ENCODE assay signal across 18 cellular contexts in the genomic region with DNA sequence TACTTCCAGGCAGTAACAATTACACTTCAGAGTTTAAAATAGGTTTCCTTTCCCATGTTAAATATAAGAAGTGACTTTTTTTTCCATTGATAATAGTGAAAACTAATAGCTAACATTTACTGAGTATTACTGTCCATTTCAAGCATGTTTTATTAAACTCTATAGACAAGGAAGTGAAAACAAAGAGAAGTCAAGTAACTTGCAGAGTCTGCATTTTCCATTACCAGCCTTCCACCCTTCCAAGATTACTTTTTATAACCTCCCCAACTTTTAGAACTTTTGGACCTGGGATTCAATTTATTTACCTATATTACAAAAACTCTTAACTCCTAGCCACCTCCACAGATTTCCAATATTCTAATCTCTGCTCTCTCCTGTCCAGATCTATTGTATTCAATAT.
DNase-seq lines count a peak whose midpoint lies in the region; ATAC-seq, FAIRE-seq and TF ChIP-seq lines count a peak whose summit lies in the region.
"Had no signal": no experiment of that assay in that cellular context is flagged by ENCODE, and none has a peak within 500 bp of the region (broad histone marks: within the 10 kb centered on the region; RNA-seq: fewer than 3 reads in every experiment).

No MANE protein-coding gene starts in this region.

- H3K4me3 ChIP-seq in cardiac muscle cell (no peak overlapping the region), endothelial cell of umbilical vein (replicated peaks in 1 of 3; ENCODE audit: insufficient read depth in 1 of 3, low read depth in 1 of 3, low read length in 3 of 3) (no peak overlapping the region)
- H3K4me3 ChIP-seq: GM12878 had no signal

- FAIRE-seq in endothelial cell of umbilical vein (lab: Jason Lieb, UNC), result peak; percentile 21
- FAIRE-seq: GM12878, GM19239 had no signal

- no peak overlapping the region for H3K9ac ChIP-seq in endothelial cell of umbilical vein (replicated peaks; ENCODE audit: extremely low read depth, insufficient read depth, low read length)

- no peak for TF ChIP-seq POLR2A in endothelial cell of umbilical vein (IDR thresholded peaks at IDR 0.05; ENCODE audit: low read depth, low read length)

- no peak for DNase-seq in cardiac muscle cell (ENCODE audit: low read depth in 1 of 2, low spot score in 1 of 2)
- no peak for DNase-seq in cardiac septum (ENCODE audit: low spot score)
- no peak for DNase-seq in central memory CD8-positive, alpha-beta T cell (ENCODE audit: low spot score in 2 of 2)
- no peak for DNase-seq in endothelial cell of umbilical vein (ENCODE audit: low read depth, low spot score)
- no peak for DNase-seq in NCI-H1048 (lab: John Stamatoyannopoulos, UW)
- DNase-seq: C1 segment of cervical spinal cord; CD4-positive, alpha-beta memory T cell; COR-L47; DMS153; DMS79; EL; GDM1; GOT3; HCEC 1CT had no signal

- H4K20me1 ChIP-seq in endothelial cell of umbilical vein (replicated peaks; ENCODE audit: control insufficient read depth, extremely low read depth, insufficient read depth, low read length), result peaks cover 3% of the 10 kb centered on the region

- H3K27ac ChIP-seq in cardiac muscle cell, result peak overlapping the region; percentile 16
- no peak overlapping the region for H3K27ac ChIP-seq in endothelial cell of umbilical vein (ENCODE audit: insufficient read depth, low read depth, low read length)

- H3K9me3 ChIP-seq in cardiac muscle cell (ENCODE audit: low read depth), result no peaks in the 10 kb centered on the region
- H3K9me3 ChIP-seq in endothelial cell of umbilical vein (replicated peaks; ENCODE audit: control insufficient read depth, insufficient read depth, low read length), result no peaks in the 10 kb centered on the region

- BruUV-seq in endothelial cell of umbilical vein (replicated peaks; lab: Mats Ljungman, UMichigan), result no TSS peak

- peaks cover 22% of the 10 kb centered on the region for H3K36me3 Mint-ChIP-seq in central memory CD8-positive, alpha-beta T cell (ENCODE audit: insufficient read depth)

- intact Hi-C loops in cardiac septum (cut with DNase I), result loop anchor here (10.0 kb wide), 1 partner anchor 1131 kb away; no protein-coding TSS in a partner anchor
- intact Hi-C loops in endothelial cell of umbilical vein (cut with micrococcal nuclease), result no loop called here

- peaks cover 59% of the 10 kb centered on the region for H3K36me3 ChIP-seq in cardiac muscle cell
- H3K36me3 ChIP-seq in endothelial cell of umbilical vein (ENCODE audit: control insufficient read depth in 2 of 2, extremely low read depth in 1 of 2, insufficient read depth in 2 of 2, low read length in 2 of 2), result peaks cover 11 to 31% of the 10 kb centered on the region in 2 experiments

- no peak for ATAC-seq in central memory CD8-positive, alpha-beta T cell (replicated peaks; ENCODE audit: extremely low read depth, poor library complexity, severe bottlenecking)
- ATAC-seq in GM19452 (IDR thresholded peaks at IDR 0.05; ENCODE audit: unreplicated experiment) (no peak), GM21717 (IDR thresholded peaks at IDR 0.05; ENCODE audit: unreplicated experiment) (no peak)

- H3K27me3 ChIP-seq in cardiac muscle cell, result no peaks in the 10 kb centered on the region
- H3K27me3 ChIP-seq in endothelial cell of umbilical vein (ENCODE audit: control insufficient read depth in 2 of 2, insufficient read depth in 2 of 2, low read length in 2 of 2), result no peaks in the 10 kb centered on the region

- H2AFZ ChIP-seq in endothelial cell of umbilical vein (ENCODE audit: low read depth, low read length), result no peak overlapping the region

- POLR2A ChIA-PET in endothelial cell of umbilical vein (lab: Charles Lee), result interaction anchor here (1.2 kb wide), 1 partner anchor 68 kb away, joined by 4 read pairs; a partner anchor contains a TSS

- peak overlapping the region; percentile 11 for H3K27ac Mint-ChIP-seq in central memory CD8-positive, alpha-beta T cell (ENCODE audit: low read depth)

- no peaks in the 10 kb centered on the region for H3K4me1 Mint-ChIP-seq in central memory CD8-positive, alpha-beta T cell

- dilution Hi-C loops in endothelial cell of umbilical vein (cut with MboI; ENCODE audit: extremely low pct_ligation_motif_present, low sequenced_read_pairs), result no loop called here

- no peaks in the 10 kb centered on the region for H3K9me3 Mint-ChIP-seq in central memory CD8-positive, alpha-beta T cell
- H3K9me3 Mint-ChIP-seq: CD4-positive, alpha-beta memory T cell had no signal

- H3K4me3 Mint-ChIP-seq in central memory CD8-positive, alpha-beta T cell, result no peak overlapping the region
- H3K4me3 Mint-ChIP-seq: CD4-positive, alpha-beta memory T cell had no signal

- H3K4me1 ChIP-seq in cardiac muscle cell (ENCODE audit: low read depth) (no peaks in the 10 kb centered on the region), endothelial cell of umbilical vein (ENCODE audit: control insufficient read depth, extremely low read depth, insufficient read depth, low read length) (no peaks in the 10 kb centered on the region)

- no peak overlapping the region for H3K4me2 ChIP-seq in endothelial cell of umbilical vein (ENCODE audit: insufficient read depth, low read length)

- CTCF ChIA-PET in endothelial cell of umbilical vein (lab: Charles Lee), result interaction anchor here (0.6 to 2.4 kb wide), 19 partner anchors 8 to 1326 kb away, joined by 3 to 40 read pairs (median 6); a partner anchor contains a TSS

- no peaks in the 10 kb centered on the region for H3K79me2 ChIP-seq in endothelial cell of umbilical vein (ENCODE audit: control insufficient read depth, insufficient read depth, low read length)

- H3K27me3 Mint-ChIP-seq in central memory CD8-positive, alpha-beta T cell, result no peaks in the 10 kb centered on the region
- H3K27me3 Mint-ChIP-seq: CD4-positive, alpha-beta memory T cell had no signal

- TF ChIP-seq CTCF in cardiac muscle cell (IDR thresholded peaks at IDR 0.05; ENCODE audit: low read depth, low read length) (no peak), endothelial cell of umbilical vein (IDR thresholded peaks at IDR 0.05; ENCODE audit: extremely low read depth in 1 of 2, insufficient read depth in 1 of 2, low read depth in 1 of 2, low read length in 2 of 2) (no peak)

- no peaks in the 10 kb centered on the region for H3K9me1 ChIP-seq in endothelial cell of umbilical vein (replicated peaks; ENCODE audit: control insufficient read depth, extremely low read depth, insufficient read depth, low read length)

TF ChIP-seq in endothelial cell of umbilical vein, 7 proteins besides CTCF, POLR2A, EP300 and RAD21:
- TF ChIP-seq POLR2AphosphoS5 (IDR thresholded peaks at IDR 0.05; ENCODE audit: insufficient read depth, low read depth, low read length), result no peak
- no peak for TF ChIP-seq EZH2 (IDR thresholded peaks at IDR 0.05; ENCODE audit: borderline replicate concordance, low read depth, low read length, severe bottlenecking)
- TF ChIP-seq FOS (IDR thresholded peaks at IDR 0.05; ENCODE audit: borderline replicate concordance, insufficient read depth, low read length), result no peak
- TF ChIP-seq MYC (IDR thresholded peaks at IDR 0.05; ENCODE audit: low read depth, low read length), result no peak
- no peak for TF ChIP-seq GATA2 (IDR thresholded peaks at IDR 0.05; ENCODE audit: insufficient read depth, insufficient read length, low read depth, low read length)
- TF ChIP-seq JUN (IDR thresholded peaks at IDR 0.05; ENCODE audit: borderline replicate concordance, insufficient read depth, insufficient read length, low read depth), result no peak
- TF ChIP-seq, protein P1, sequence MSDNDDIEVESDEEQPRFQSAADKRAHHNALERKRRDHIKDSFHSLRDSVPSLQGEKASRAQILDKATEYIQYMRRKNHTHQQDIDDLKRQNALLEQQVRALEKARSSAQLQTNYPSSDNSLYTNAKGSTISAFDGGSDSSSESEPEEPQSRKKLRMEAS (IDR thresholded peaks at IDR 0.05; ENCODE audit: insufficient read depth, insufficient read length), result no peak
TF ChIP-seq in endothelial cell of umbilical vein: peak in this region for 0.
